7 cellular contexts compared by ENCODE assay signal in genomic region chr17:55302407-55302787, GRCh38. TPM values are rescaled to one million over a fixed set of nuclear protein-coding genes. Genes with fewer than 3 reads are reported as not detected.
"Had no signal": no experiment of that assay in that cellular context is flagged by ENCODE, and none has a peak within 500 bp of the region (broad histone marks: within the 10 kb centered on the region; RNA-seq: fewer than 3 reads in every experiment).

No MANE protein-coding gene starts in this region.

- H3K36me3 ChIP-seq: HAP-1 had no signal

- H3K4me1 ChIP-seq: HAP-1 had no signal

- H3K27ac ChIP-seq: GM23248 had no signal

- H3K9me3 ChIP-seq: HAP-1 had no signal

- H3K4me3 ChIP-seq: GM23248, HAP-1 had no signal

- H3K9ac ChIP-seq: GM23248 had no signal

- ATAC-seq: HCT116 had no signal

- DNase-seq: GOT3, H7, HFFc6 had no signal

RNA-seq across cellular contexts. Expression of gene HLF, which starts 37.6 kb away (rescaled TPM):
- total RNA-seq: GM23248, HFFc6 had no signal
- polyA plus RNA-seq: IgD-negative memory B cell had no signal
